Comparison of ENCODE assay signal across 1 cellular context in the genomic region with DNA sequence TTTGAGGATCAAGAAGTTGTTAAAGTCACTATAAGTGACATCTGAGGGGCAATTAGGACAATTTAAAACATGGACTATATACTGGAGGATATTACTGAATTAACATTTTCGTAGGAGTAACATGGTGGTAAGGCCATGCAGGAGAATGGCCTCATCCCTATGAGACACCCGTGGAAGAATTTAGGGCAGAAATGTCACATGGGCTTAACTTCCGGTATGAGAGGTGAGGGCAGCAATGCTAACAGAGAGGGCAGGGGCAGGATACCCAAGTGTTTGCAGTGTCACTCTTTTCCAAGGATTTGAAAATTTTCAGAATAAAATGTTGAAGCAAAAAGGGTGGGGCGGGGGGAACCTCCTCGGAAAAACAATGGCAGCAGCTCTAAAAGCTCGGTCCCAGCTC.
TF ChIP-seq lines count a peak whose summit lies in the region.

No MANE protein-coding gene starts in this region.

TF ChIP-seq in endothelial cell of umbilical vein, 7 proteins besides CTCF, POLR2A, EP300 and RAD21:
- TF ChIP-seq MYC (IDR thresholded peaks at IDR 0.05; ENCODE audit: low read depth, low read length) (no peak), JUN (IDR thresholded peaks at IDR 0.05; ENCODE audit: borderline replicate concordance, insufficient read depth, insufficient read length, low read depth) (no peak), EZH2 (IDR thresholded peaks at IDR 0.05; ENCODE audit: borderline replicate concordance, low read depth, low read length, severe bottlenecking) (no peak), FOS (IDR thresholded peaks at IDR 0.05; ENCODE audit: borderline replicate concordance, insufficient read depth, low read length) (no peak), GATA2 (IDR thresholded peaks at IDR 0.05; ENCODE audit: insufficient read depth, insufficient read length, low read depth, low read length) (no peak), POLR2AphosphoS5 (IDR thresholded peaks at IDR 0.05; ENCODE audit: insufficient read depth, low read depth, low read length) (no peak)
- TF ChIP-seq, protein P1, sequence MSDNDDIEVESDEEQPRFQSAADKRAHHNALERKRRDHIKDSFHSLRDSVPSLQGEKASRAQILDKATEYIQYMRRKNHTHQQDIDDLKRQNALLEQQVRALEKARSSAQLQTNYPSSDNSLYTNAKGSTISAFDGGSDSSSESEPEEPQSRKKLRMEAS (IDR thresholded peaks at IDR 0.05; ENCODE audit: insufficient read depth, insufficient read length) = no peak
